ENCODE assay signal across 14 cellular contexts in the genomic region with DNA sequence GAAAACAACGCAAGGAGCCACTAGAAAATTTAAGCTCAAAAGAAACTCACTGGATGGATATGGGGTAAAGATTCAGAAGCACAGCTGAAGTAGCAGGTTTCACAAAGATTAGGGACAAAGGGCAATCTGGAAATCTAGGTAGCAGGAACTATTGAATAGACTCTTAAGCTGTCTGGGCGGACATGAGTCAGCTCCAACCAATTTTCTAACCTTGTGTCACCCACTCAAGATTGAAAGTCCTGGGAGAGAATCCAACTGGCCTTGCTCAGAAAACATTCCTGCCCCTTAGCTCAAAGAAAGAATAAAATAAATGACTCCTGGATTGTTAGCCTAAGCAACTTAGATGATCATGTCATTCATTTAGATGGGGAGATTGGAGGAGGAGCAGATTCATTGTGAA.
DNase-seq lines count a peak whose midpoint lies in the region; ATAC-seq, FAIRE-seq and TF ChIP-seq lines count a peak whose summit lies in the region.
"Had no signal": no experiment of that assay in that cellular context is flagged by ENCODE, and none has a peak within 500 bp of the region (broad histone marks: within the 10 kb centered on the region; RNA-seq: fewer than 3 reads in every experiment).

No MANE protein-coding gene starts in this region.

- no peaks in the 10 kb centered on the region for H3K27me3 ChIP-seq in ACC112 (ENCODE audit: insufficient read depth, low read length)
- no peaks in the 10 kb centered on the region for H3K27me3 ChIP-seq in astrocyte (ENCODE audit: insufficient read depth, low read length)
- H3K27me3 ChIP-seq in left lung = no peaks in the 10 kb centered on the region
- H3K27me3 ChIP-seq in Caco-2 (replicated peaks; ENCODE audit: control insufficient read depth, insufficient read depth, low read length) = no peaks in the 10 kb centered on the region
- H3K27me3 ChIP-seq: gastroesophageal sphincter had no signal

- no peaks in the 10 kb centered on the region for H3K36me3 Mint-ChIP-seq in astrocyte (ENCODE audit: low read depth, unreplicated experiment)
- H3K36me3 Mint-ChIP-seq in Caco-2 (ENCODE audit: insufficient read depth, unreplicated experiment) = no peaks in the 10 kb centered on the region
- no peaks in the 10 kb centered on the region for H3K36me3 Mint-ChIP-seq in activated naive CD4-positive, alpha-beta T cell treated with anti-CD3 and anti-CD28 coated beads, Interleukin-2, amount 10 ng/mL, durations not matched to agents 7 days and 5 days
- H3K36me3 Mint-ChIP-seq: activated naive CD4-positive, alpha-beta T cell treated with anti-CD3 and anti-CD28 coated beads, Interleukin-2, amount 50 U/mL, for 72 hours had no signal

- H3K4me3 Mint-ChIP-seq in astrocyte (ENCODE audit: unreplicated experiment) (no peak overlapping the region), Caco-2 (ENCODE audit: unreplicated experiment) (no peak overlapping the region)
- H3K4me3 Mint-ChIP-seq in activated naive CD4-positive, alpha-beta T cell treated with anti-CD3 and anti-CD28 coated beads, Interleukin-2, amount 10 ng/mL, durations not matched to agents 7 days and 5 days = no peak overlapping the region
- H3K4me3 Mint-ChIP-seq: activated CD4-positive, alpha-beta T cell treated with anti-CD3 and anti-CD28 coated beads, Interleukin-2, amount 10 ng/mL, durations not matched to agents 7 days and 5 days had no signal

- no peaks in the 10 kb centered on the region for H4K20me1 ChIP-seq in astrocyte (ENCODE audit: insufficient read depth, low read length)

- H3K4me2 ChIP-seq in astrocyte (ENCODE audit: low read length) = peak overlapping the region; percentile 56

- FAIRE-seq in astrocyte (lab: Jason Lieb, UNC) = peak; percentile 65
- FAIRE-seq: GM12878 had no signal

- H3K9ac ChIP-seq in astrocyte (ENCODE audit: low read length) = peak overlapping the region; percentile 30

- H3K9me3 ChIP-seq in astrocyte (ENCODE audit: insufficient read depth, low read depth, low read length) (no peaks in the 10 kb centered on the region), left lung (no peaks in the 10 kb centered on the region), Caco-2 (no peaks in the 10 kb centered on the region; the same call in 1 of the 2 replicates)
- H3K9me3 ChIP-seq: gastroesophageal sphincter had no signal

- DNase-seq in HFF-Myc (ENCODE audit: extremely low read depth, low read depth) (peak; percentile 5), astrocyte (ENCODE audit: low read depth) (peak; percentile 97), left lung (no peak), HK-2 (ENCODE audit: unreplicated experiment) (no peak), Caco-2 (no peak)
- DNase-seq in activated naive CD4-positive, alpha-beta T cell treated with anti-CD3 and anti-CD28 coated beads, Interleukin-2, amount 10 ng/mL, durations not matched to agents 7 days and 5 days = no peak
- DNase-seq: activated CD4-positive, alpha-beta T cell treated with anti-CD3 and anti-CD28 coated beads, Interleukin-2, amount 10 ng/mL, durations not matched to agents 7 days and 5 days; stimulated activated CD4-positive, alpha-beta T cell treated with anti-CD3 and anti-CD28 coated beads, Interleukin-12 subunit alpha, Interleukin-12 subunit beta, amount 100 ng/mL, for 4 hours had no signal

- peaks cover 7% of the 10 kb centered on the region for H3K9me3 Mint-ChIP-seq in astrocyte (ENCODE audit: unreplicated experiment)
- H3K9me3 Mint-ChIP-seq in Caco-2 (ENCODE audit: unreplicated experiment) = no peaks in the 10 kb centered on the region
- no peaks in the 10 kb centered on the region for H3K9me3 Mint-ChIP-seq in activated naive CD4-positive, alpha-beta T cell treated with anti-CD3 and anti-CD28 coated beads, Interleukin-2, amount 10 ng/mL, durations not matched to agents 7 days and 5 days
- H3K9me3 Mint-ChIP-seq: activated CD4-positive, alpha-beta T cell treated with anti-CD3 and anti-CD28 coated beads, Interleukin-2, amount 10 ng/mL, durations not matched to agents 7 days and 5 days had no signal

- H3K27ac Mint-ChIP-seq in astrocyte (ENCODE audit: unreplicated experiment) (no peak overlapping the region), Caco-2 (ENCODE audit: unreplicated experiment) (no peak overlapping the region)
- H3K27ac Mint-ChIP-seq in activated naive CD4-positive, alpha-beta T cell treated with anti-CD3 and anti-CD28 coated beads, Interleukin-2, amount 10 ng/mL, durations not matched to agents 7 days and 5 days = no peak overlapping the region
- H3K27ac Mint-ChIP-seq: activated CD4-positive, alpha-beta T cell treated with anti-CD3 and anti-CD28 coated beads, Interleukin-2, amount 10 ng/mL, durations not matched to agents 7 days and 5 days; activated naive CD4-positive, alpha-beta T cell treated with anti-CD3 and anti-CD28 coated beads, Interleukin-2, amount 50 U/mL, for 72 hours had no signal

- H3K4me1 Mint-ChIP-seq in astrocyte (ENCODE audit: low read depth, unreplicated experiment) = peaks cover 9% of the 10 kb centered on the region
- no peaks in the 10 kb centered on the region for H3K4me1 Mint-ChIP-seq in Caco-2 (ENCODE audit: low read depth, unreplicated experiment)
- H3K4me1 Mint-ChIP-seq in activated naive CD4-positive, alpha-beta T cell treated with anti-CD3 and anti-CD28 coated beads, Interleukin-2, amount 10 ng/mL, durations not matched to agents 7 days and 5 days = no peaks in the 10 kb centered on the region
- H3K4me1 Mint-ChIP-seq: activated CD4-positive, alpha-beta T cell treated with anti-CD3 and anti-CD28 coated beads, Interleukin-2, amount 10 ng/mL, durations not matched to agents 7 days and 5 days had no signal

- H3K27ac ChIP-seq in ACC112 (ENCODE audit: low read depth, low read length) = peak overlapping the region; percentile 58
- peak overlapping the region; percentile 62 for H3K27ac ChIP-seq in astrocyte (ENCODE audit: low read depth, low read length)
- H3K27ac ChIP-seq in left lung = peak overlapping the region; percentile 30 to 65
- H3K27ac ChIP-seq: C4-2B, gastroesophageal sphincter had no signal

- no peaks in the 10 kb centered on the region for H3K79me2 ChIP-seq in ACC112 (ENCODE audit: control insufficient read depth, insufficient read depth, low read length, unreplicated experiment)
- H3K79me2 ChIP-seq in astrocyte (ENCODE audit: insufficient read depth, low read length) = no peaks in the 10 kb centered on the region

- peak; percentile 88 for ATAC-seq in left lung
- no peak for ATAC-seq in HG02571 (IDR thresholded peaks at IDR 0.05; ENCODE audit: unreplicated experiment)
- ATAC-seq: activated naive CD4-positive, alpha-beta T cell treated with anti-CD3 and anti-CD28 coated beads, Interleukin-2, amount 50 U/mL, for 72 hours; gastroesophageal sphincter; GM12878 had no signal

- POLR2A ChIA-PET in Caco-2 (lab: Charles Lee) = no interaction called here

- H2AFZ ChIP-seq in ACC112 (ENCODE audit: low read length, unreplicated experiment) (no peak overlapping the region), astrocyte (ENCODE audit: low read depth, low read length) (no peak overlapping the region)

- H3K27me3 Mint-ChIP-seq in astrocyte (ENCODE audit: low read depth, unreplicated experiment) (no peaks in the 10 kb centered on the region), Caco-2 (ENCODE audit: insufficient read depth, unreplicated experiment) (no peaks in the 10 kb centered on the region)
- H3K27me3 Mint-ChIP-seq in activated naive CD4-positive, alpha-beta T cell treated with anti-CD3 and anti-CD28 coated beads, Interleukin-2, amount 10 ng/mL, durations not matched to agents 7 days and 5 days = no peaks in the 10 kb centered on the region
- H3K27me3 Mint-ChIP-seq: activated CD4-positive, alpha-beta T cell treated with anti-CD3 and anti-CD28 coated beads, Interleukin-2, amount 10 ng/mL, durations not matched to agents 7 days and 5 days had no signal

- no TSS peak for BruUV-seq in Caco-2 (replicated peaks; lab: Mats Ljungman, UMichigan)

- intact Hi-C loops in left lung (cut with DNase I) = no loop called here
- intact Hi-C loops in Caco-2 (cut with micrococcal nuclease; ENCODE audit: unreplicated experiment) = no loop called here

- no peak for TF ChIP-seq CTCF in HFF-Myc (IDR thresholded peaks at IDR 0.05; ENCODE audit: low read depth, low read length, missing control alignments)
- TF ChIP-seq CTCF in astrocyte (IDR thresholded peaks at IDR 0.05; ENCODE audit: insufficient read depth, low read depth, low read length) = no peak
- TF ChIP-seq CTCF in left lung (IDR thresholded peaks at IDR 0.05) = no peak
- no peak for TF ChIP-seq CTCF in Caco-2 (IDR thresholded peaks at IDR 0.05; ENCODE audit: insufficient read depth in 1 of 2, low read depth in 1 of 2, low read length in 1 of 2, severe bottlenecking in 1 of 2, unreplicated experiment in 1 of 2)

- H3K36me3 ChIP-seq in ACC112 (ENCODE audit: insufficient read depth, low read length) (no peaks in the 10 kb centered on the region), astrocyte (ENCODE audit: insufficient read depth, low read length) (no peaks in the 10 kb centered on the region), left lung (no peaks in the 10 kb centered on the region), Caco-2 (ENCODE audit: control insufficient read depth, insufficient read depth, low read length) (no peaks in the 10 kb centered on the region)
- H3K36me3 ChIP-seq: gastroesophageal sphincter had no signal

- H3K4me3 ChIP-seq in ACC112 (ENCODE audit: low read depth, low read length) = peak overlapping the region; percentile 9; the same call in 1 of the 2 replicates
- H3K4me3 ChIP-seq in HFF-Myc (replicated peaks; ENCODE audit: low read depth, low read length) = no peak overlapping the region
- H3K4me3 ChIP-seq in astrocyte (ENCODE audit: insufficient read depth, low read depth, low read length) = no peak overlapping the region
- H3K4me3 ChIP-seq in left lung = no peak overlapping the region
- no peak overlapping the region for H3K4me3 ChIP-seq in Caco-2 (ENCODE audit: low read depth, low read length)
- H3K4me3 ChIP-seq: gastroesophageal sphincter, GM12878 had no signal

- CTCF ChIA-PET in Caco-2 (lab: Charles Lee) = no interaction called here
- CTCF ChIA-PET in activated naive CD4-positive, alpha-beta T cell treated with anti-CD3 and anti-CD28 coated beads, Interleukin-2, amount 10 ng/mL, durations not matched to agents 7 days and 5 days (lab: Charles Lee) = no interaction called here

- H3K4me1 ChIP-seq in ACC112 (ENCODE audit: control insufficient read depth, insufficient read depth, low read length, unreplicated experiment) (peaks cover 22% of the 10 kb centered on the region), astrocyte (ENCODE audit: insufficient read depth, low read length) (peaks cover 16% of the 10 kb centered on the region), left lung (peaks cover 0 to 4% of the 10 kb centered on the region in 2 donors), Caco-2 (no peaks in the 10 kb centered on the region)
- H3K4me1 ChIP-seq: gastroesophageal sphincter had no signal

Comparison
In these comparisons a context has a peak if more than half of its experiments do, and no peak if none do; other contexts are left out.
1. DNase-seq: peak in HFF-Myc (single experiment) and astrocyte (single experiment); none in left lung (0 of 2), HK-2 (single experiment), Caco-2 (0 of 2) and activated naive CD4-positive, alpha-beta T cell treated with anti-CD3 and anti-CD28 coated beads, Interleukin-2, amount 10 ng/mL, durations not matched to agents 7 days and 5 days (single experiment).
2. Peak in every context shown above with its lines, with median percentiles within 50 percentile points of each other: H3K27ac ChIP-seq.